Comparison of ENCODE assay signal across 11 cellular contexts in the genomic region with DNA sequence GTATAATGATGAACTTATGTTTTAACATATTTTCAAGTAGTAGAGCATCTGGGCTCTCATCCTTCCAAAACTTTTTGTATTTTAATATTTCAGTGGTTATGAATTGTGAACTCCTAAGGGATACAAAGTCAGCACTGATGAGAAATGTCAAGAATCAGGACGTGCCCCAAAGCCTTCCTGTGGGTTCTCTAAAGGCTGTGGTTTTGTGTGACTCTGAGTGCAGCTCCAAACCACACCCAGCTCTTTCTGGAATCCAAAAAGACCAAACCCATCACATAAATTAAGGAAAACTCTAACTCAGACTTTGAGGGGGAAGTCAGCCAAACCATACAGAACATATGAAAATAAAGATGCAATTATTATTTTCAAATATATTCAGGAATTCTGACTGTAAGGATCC. TPM values are rescaled to one million over a fixed set of nuclear protein-coding genes. Genes with fewer than 3 reads are reported as not detected.
DNase-seq lines count a peak whose midpoint lies in the region; ATAC-seq and TF ChIP-seq lines count a peak whose summit lies in the region.
"Had no signal": no experiment of that assay in that cellular context is flagged by ENCODE, and none has a peak within 500 bp of the region (broad histone marks: within the 10 kb centered on the region; RNA-seq: fewer than 3 reads in every experiment).

No MANE protein-coding gene starts in this region.

- H3F3A ChIP-seq in GM23248 (ENCODE audit: insufficient read depth) = peaks cover 61% of the 10 kb centered on the region

- peak overlapping the region; percentile 61 for H3K9ac ChIP-seq in GM23248

- no peak for TF ChIP-seq CTCF in fibroblast of the aortic adventitia (IDR thresholded peaks at IDR 0.05; ENCODE audit: insufficient read depth, low read length)

- CTCF ChIA-PET in T-cell (lab: Charles Lee) = interaction anchor here in 1 of 2 donors (0.6 kb wide), 1 partner anchor 258 kb away, joined by 4 read pairs; no protein-coding TSS in a partner anchor

- peak overlapping the region; percentile 29 for H3K4me2 ChIP-seq in GM23248 (ENCODE audit: unreplicated experiment)

- no peak overlapping the region for H3K4me3 ChIP-seq in GM23248
- H3K4me3 ChIP-seq in fibroblast of the aortic adventitia (ENCODE audit: low read depth, low read length) = no peak overlapping the region
- H3K4me3 ChIP-seq in skin epidermis = no peak overlapping the region

- H3K4me1 ChIP-seq in GM23248 (ENCODE audit: insufficient read depth) = peaks cover 26% of the 10 kb centered on the region

- peaks cover 57% of the 10 kb centered on the region for H3K36me3 Mint-ChIP-seq in T-cell

- no peaks in the 10 kb centered on the region for H3K9me3 Mint-ChIP-seq in T-cell

- DNase-seq in GM23248 = peak; percentile 76
- DNase-seq in T-cell = no peak
- DNase-seq in fibroblast of the aortic adventitia (ENCODE audit: low read depth) = peak; percentile 76
- DNase-seq in NCI-H1694 (lab: John Stamatoyannopoulos, UW) = no peak
- no peak for DNase-seq in SHP77 treated with DMSO at 0.1 percent for 48 hours (lab: John Stamatoyannopoulos, UW)
- no peak for DNase-seq in amniotic stem cell (lab: John Stamatoyannopoulos, UW)
- no peak for DNase-seq in SK-N-DZ (ENCODE audit: low spot score)
- DNase-seq: brain microvascular endothelial cell, NCI-H2171 treated with DMSO at 0.1 percent for 48 hours, T-helper 9 cell had no signal

- WGBS in GM23248 (ENCODE audit: low coverage in 1 of 2, low lambda C conversion rate in 2 of 2, missing lambda C conversion rate in 2 of 2), 2 experiments = 2 to 5% methylated on average over 1 of the region's 1 CpG

- no peaks in the 10 kb centered on the region for H3K27me3 Mint-ChIP-seq in T-cell

- no peak overlapping the region for H2AFZ ChIP-seq in GM23248

- H3K9me3 ChIP-seq in GM23248 (ENCODE audit: low read depth) = no peaks in the 10 kb centered on the region

- H3K27ac ChIP-seq in GM23248 = peak overlapping the region; percentile 79
- H3K27ac ChIP-seq in skin epidermis = peak overlapping the region in 18 of 21 experiments; percentile 3 to 83 (median 62)
- H3K27ac ChIP-seq: brain microvascular endothelial cell had no signal

- no peaks in the 10 kb centered on the region for H4K20me1 ChIP-seq in GM23248 (ENCODE audit: insufficient read depth)

- H3K9me2 ChIP-seq in GM23248 (ENCODE audit: insufficient read depth) = no peaks in the 10 kb centered on the region

- peak in 1 of 4 experiments; percentile 43 for ATAC-seq in T-cell (replicated peaks in 1 of 4)

- H3K27me3 ChIP-seq in GM23248 (replicated peaks; ENCODE audit: insufficient read depth) = no peaks in the 10 kb centered on the region
- H3K27me3 ChIP-seq: brain microvascular endothelial cell had no signal

- H3K27ac Mint-ChIP-seq in T-cell = peak overlapping the region; percentile 4 to 69

- in situ Hi-C loops in GM23248 (cut with MboI) = no loop called here

- POLR2A ChIA-PET in T-cell (lab: Charles Lee) = no interaction called here

- H3K36me3 ChIP-seq in GM23248 (ENCODE audit: low read depth) = peaks cover 35% of the 10 kb centered on the region

- H3K4me3 Mint-ChIP-seq in T-cell = no peak overlapping the region

- H3K79me2 ChIP-seq in GM23248 (ENCODE audit: insufficient read depth) = peaks cover 82% of the 10 kb centered on the region

- peaks cover 28 to 49% (median 29%) of the 10 kb centered on the region in 3 donors for H3K4me1 Mint-ChIP-seq in T-cell

RNA-seq across cellular contexts. Expression of gene SMU1, which starts 40.8 kb away (rescaled TPM):
- total RNA-seq in GM23248 (2014; rRNA removed; shearing (Covaris generic)) = 23.1 and 26.3 TPM in 2 replicates
- polyA plus RNA-seq in GM23248 (2016; fragmentation: Nextera tagmentation; extraction: Ambion mirVana) = 18.6 and 20.9 TPM in 2 replicates
- total RNA-seq in T-cell = 10 to 100 TPM; 22.6 to 25.5 (median 24.4) TPM
- 22.4 and 29.4 TPM in 2 replicates for total RNA-seq in fibroblast of the aortic adventitia (ENCODE audit: low replicate concordance)
- 26.0 and 27.4 TPM in 2 replicates for polyA plus RNA-seq in SK-N-DZ (2014; cell fraction: cytosol; rRNA removed)
- 11.3 and 12.8 TPM in 2 replicates for polyA plus RNA-seq in SK-N-DZ (2014; cell fraction: nucleus; rRNA removed)

RNA-seq across cellular contexts. Expression of gene B4GALT1, which starts 49.8 kb away (rescaled TPM):
- 70.8 and 74.3 TPM in 2 replicates for total RNA-seq in GM23248 (2014; rRNA removed; shearing (Covaris generic))
- 139 and 140 TPM in 2 replicates for polyA plus RNA-seq in GM23248 (2016; fragmentation: Nextera tagmentation; extraction: Ambion mirVana)
- total RNA-seq in T-cell (10 to 100 TPM; 33.2 to 85.3 (median 44.1) TPM), fibroblast of the aortic adventitia (ENCODE audit: low replicate concordance) (40.9 and 41.0 TPM in 2 replicates)
- polyA plus RNA-seq in SK-N-DZ (2014; cell fraction: cytosol; rRNA removed) = 2.3 and 2.7 TPM in 2 replicates
- polyA plus RNA-seq in SK-N-DZ (2014; cell fraction: nucleus; rRNA removed) = 1.3 and 2.3 TPM in 2 replicates

Comparison
In these comparisons a context has a peak if more than half of its experiments do, and no peak if none do; other contexts are left out.
1. DNase-seq: peak in GM23248 (single experiment) and fibroblast of the aortic adventitia (single experiment); none in T-cell (0 of 34), NCI-H1694 (single experiment), SHP77 treated with DMSO at 0.1 percent for 48 hours (single experiment), amniotic stem cell (single experiment) and SK-N-DZ (single experiment).